Comparison of ENCODE assay signal across 20 cellular contexts in genomic region chr17:16909472-16909871, GRCh38.
"Had no signal": no experiment of that assay in that cellular context is flagged by ENCODE, and none has a peak within 500 bp of the region (broad histone marks: within the 10 kb centered on the region; RNA-seq: fewer than 3 reads in every experiment).

No MANE protein-coding gene starts in this region.

- H3K27ac ChIP-seq: cardiac muscle cell, left lung, parathyroid adenoma, thoracic aorta had no signal

- DNase-seq: activated CD4-positive, alpha-beta T cell treated with anti-CD3 and anti-CD28 coated beads, Interleukin-2, amount 10 ng/mL, durations not matched to agents 24 days and 14 days; activated CD4-positive, CD25-positive, alpha-beta regulatory T cell; activated naive CD4-positive, alpha-beta T cell treated with Interleukin-2 at 50 U/mL for 16 hours; activated naive CD8-positive, alpha-beta T cell treated with anti-CD3 and anti-CD28 coated beads, Interleukin-2, amount 10 ng/mL, durations not matched to agents 7 days and 5 days; activated T-cell treated with anti-CD3 and anti-CD28 coated beads for 4 hours; amygdala; erythroblast; foreskin melanocyte; kidney; stimulated activated CD4-positive, alpha-beta T cell treated with anti-CD3 and anti-CD28 coated beads, Interleukin-4, amount 100 ng/mL, for 24 hours; T-cell had no signal

- ATAC-seq: activated T-helper 17 cell treated with anti-CD3 and anti-CD28 coated beads, Interleukin-2, amount 50 U/mL, for 72 hours; left lung; sciatic nerve; SK-N-SH treated with all-trans-retinoic acid at 6 μM for 48 hours; stimulated activated effector memory CD8-positive, alpha-beta T cell treated with anti-CD3 and anti-CD28 coated beads, Interleukin-12 subunit alpha, Interleukin-12 subunit beta, amount 100 ng/mL, for 72 hours; T-cell had no signal

- H2AFZ ChIP-seq: parathyroid adenoma had no signal

- H3K79me2 ChIP-seq: parathyroid adenoma had no signal

- H3K4me1 Mint-ChIP-seq: stimulated activated effector memory CD8-positive, alpha-beta T cell treated with anti-CD3 and anti-CD28 coated beads, Interleukin-12 subunit alpha, Interleukin-12 subunit beta, amount 100 ng/mL, for 72 hours had no signal

- H3K27me3 ChIP-seq: cardiac muscle cell, left lung had no signal

- H3K4me1 ChIP-seq: left lung, parathyroid adenoma had no signal

- H3K9ac ChIP-seq: parathyroid adenoma had no signal

- H3K27ac Mint-ChIP-seq: activated CD4-positive, alpha-beta T cell treated with anti-CD3 and anti-CD28 coated beads, Interleukin-2, amount 10 ng/mL, durations not matched to agents 24 days and 14 days; activated naive CD8-positive, alpha-beta T cell treated with anti-CD3 and anti-CD28 coated beads, Interleukin-2, amount 10 ng/mL, durations not matched to agents 7 days and 5 days; activated T-helper 17 cell treated with anti-CD3 and anti-CD28 coated beads, Interleukin-2, amount 50 U/mL, for 72 hours; stimulated activated effector memory CD8-positive, alpha-beta T cell treated with anti-CD3 and anti-CD28 coated beads, Interleukin-12 subunit alpha, Interleukin-12 subunit beta, amount 100 ng/mL, for 72 hours had no signal

- H3K4me2 ChIP-seq: smooth muscle cell had no signal

- H3K4me3 Mint-ChIP-seq: activated CD4-positive, alpha-beta T cell treated with anti-CD3 and anti-CD28 coated beads, Interleukin-2, amount 10 ng/mL, durations not matched to agents 24 days and 14 days; activated naive CD8-positive, alpha-beta T cell treated with anti-CD3 and anti-CD28 coated beads, Interleukin-2, amount 10 ng/mL, durations not matched to agents 7 days and 5 days; activated T-helper 17 cell treated with anti-CD3 and anti-CD28 coated beads, Interleukin-2, amount 50 U/mL, for 72 hours; stimulated activated effector memory CD8-positive, alpha-beta T cell treated with anti-CD3 and anti-CD28 coated beads, Interleukin-12 subunit alpha, Interleukin-12 subunit beta, amount 100 ng/mL, for 72 hours had no signal

- H3K9me3 ChIP-seq: left lung, thoracic aorta had no signal

- H3K36me3 ChIP-seq: cardiac muscle cell, left lung, thoracic aorta had no signal

- H3K9me3 Mint-ChIP-seq: activated naive CD8-positive, alpha-beta T cell treated with anti-CD3 and anti-CD28 coated beads, Interleukin-2, amount 10 ng/mL, durations not matched to agents 7 days and 5 days; activated T-helper 17 cell treated with anti-CD3 and anti-CD28 coated beads, Interleukin-2, amount 50 U/mL, for 72 hours; stimulated activated effector memory CD8-positive, alpha-beta T cell treated with anti-CD3 and anti-CD28 coated beads, Interleukin-12 subunit alpha, Interleukin-12 subunit beta, amount 100 ng/mL, for 72 hours; T-cell had no signal

- H3K4me3 ChIP-seq: cardiac muscle cell, left lung, smooth muscle cell, thoracic aorta had no signal

- H3K36me3 Mint-ChIP-seq: activated naive CD8-positive, alpha-beta T cell treated with anti-CD3 and anti-CD28 coated beads, Interleukin-2, amount 10 ng/mL, durations not matched to agents 7 days and 5 days; stimulated activated effector memory CD8-positive, alpha-beta T cell treated with anti-CD3 and anti-CD28 coated beads, Interleukin-12 subunit alpha, Interleukin-12 subunit beta, amount 100 ng/mL, for 72 hours; T-cell had no signal
